ENCODE assay signal across 1 cellular context in the genomic region with DNA sequence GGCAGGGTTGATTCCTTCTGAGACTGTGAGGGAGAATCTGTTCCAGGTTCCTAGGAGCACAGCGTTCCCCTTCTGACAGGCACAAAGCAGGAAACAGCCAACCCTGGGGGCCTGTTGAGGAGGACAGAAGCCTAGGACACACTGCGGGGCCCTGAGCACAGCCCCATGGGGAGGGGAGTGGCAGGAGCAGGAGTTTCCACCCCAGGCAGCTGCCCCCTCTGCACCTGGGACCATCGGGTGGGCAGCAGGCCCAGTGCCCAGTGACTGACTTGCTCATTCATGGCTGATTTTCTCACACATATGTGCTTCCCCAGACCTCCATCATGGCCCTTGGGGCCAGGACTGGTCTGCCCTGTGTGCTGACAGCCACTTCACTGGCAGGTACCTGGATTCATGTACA.
TF ChIP-seq lines count a peak whose summit lies in the region.

No MANE protein-coding gene starts in this region.

TF ChIP-seq in K562, 482 proteins besides CTCF, POLR2A, EP300 and RAD21:
- TF ChIP-seq ARID4B (CRISPR knock-in tag; IDR thresholded peaks at IDR 0.05) (no peak), POLR2G (IDR thresholded peaks at IDR 0.05; ENCODE audit: low read depth, low read length) (0 out of 2 replicates have a peak, but pooled peaks have one; percentile 29)
TF ChIP-seq in K562: peak in this region for 1.
